In genomic region chr19:18313398-18313797, GRCh38 we compare ENCODE assay signal across 2 cellular contexts.
TF ChIP-seq lines count a peak whose summit lies in the region.

No MANE protein-coding gene starts in this region.

TF ChIP-seq in WTC11, 78 proteins besides CTCF, POLR2A, EP300 and RAD21 (continued from another document):
- TF ChIP-seq PRDM15 (CRISPR knock-in tag; IDR thresholded peaks at IDR 0.05), result no peak
- TF ChIP-seq ATF3 (CRISPR knock-in tag; conservative IDR thresholded peaks at IDR 0.05), result no peak
- peak; percentile 61; the same call in 1 of the 2 replicates for TF ChIP-seq ZNF121 (CRISPR knock-in tag; IDR thresholded peaks at IDR 0.05)

TF ChIP-seq in GM23338, 12 proteins besides CTCF, POLR2A, EP300 and RAD21 (continued from another document):
- TF ChIP-seq ZNF462 (CRISPR knock-in tag; IDR thresholded peaks at IDR 0.05) (no peak), ZNF331 (CRISPR knock-in tag; IDR thresholded peaks at IDR 0.05; ENCODE audit: low read depth) (no peak), EZH2phosphoT487 (IDR thresholded peaks at IDR 0.05; ENCODE audit: unreplicated experiment) (no peak)
